ENCODE assay signal across 8 cellular contexts in genomic region chr14:22871962-22872832, GRCh38. TPM values are rescaled to one million over a fixed set of nuclear protein-coding genes. Genes with fewer than 3 reads are reported as not detected.
DNase-seq lines count a peak whose midpoint lies in the region; ATAC-seq and TF ChIP-seq lines count a peak whose summit lies in the region.

No MANE protein-coding gene starts in this region.

- H3K4me3 Mint-ChIP-seq in activated naive CD8-positive, alpha-beta T cell treated with anti-CD3 and anti-CD28 coated beads, Interleukin-2, amount 50 U/mL, for 24 hours: peak overlapping the region; percentile 90

- POLR2A ChIA-PET in SK-N-SH (lab: Yijun Ruan, JAX): interaction anchor here (0.6 to 1.9 kb wide), 5 partner anchors 11 to 106 kb away, joined by 3 to 7 read pairs (median 3); partner anchors contain the start of genes OXA1L and REM2

- H3K27me3 ChIP-seq in Loucy (ENCODE audit: insufficient read depth, low read length, poor library complexity, severe bottlenecking) (no peaks in the 10 kb centered on the region), SK-N-SH (ENCODE audit: insufficient read depth) (no peaks in the 10 kb centered on the region), heart left ventricle (no peaks in the 10 kb centered on the region)

- peak overlapping the region; percentile 83 for H3K4me3 ChIP-seq in Loucy (ENCODE audit: low read length, poor library complexity, severe bottlenecking)
- H3K4me3 ChIP-seq in SK-N-SH (ENCODE audit: low read depth in 2 of 2, low read length in 1 of 2): peak overlapping the region; percentile 77 to 93
- H3K4me3 ChIP-seq in heart left ventricle: peak overlapping the region; percentile 66 to 100 (median 95)

- no peak for TF ChIP-seq POLR2A in heart left ventricle (IDR thresholded peaks at IDR 0.05)

- intact Hi-C loops in heart left ventricle (cut with DNase I): loop anchor here in 4 of 10 donors (1.0 to 5.0 kb wide), 3 partner anchors 28 to 55 kb away; partner anchors contain the start of genes RBM23 (in 2 of the 4) and PRMT5 (in 1 of the 4)
- intact Hi-C loops in posterior vena cava (cut with DNase I): loop anchor here in 1 of 2 donors (5.0 kb wide), 1 partner anchor 450 kb away; the partner anchor contains the start of gene PABPN1

- peak overlapping the region; percentile 83 to 87 for H3K27ac ChIP-seq in SK-N-SH (ENCODE audit: low read depth in 2 of 2, low read length in 1 of 2)
- peak overlapping the region; percentile 90 to 100 (median 98) for H3K27ac ChIP-seq in heart left ventricle

- no peaks in the 10 kb centered on the region for H3K9me3 Mint-ChIP-seq in activated naive CD8-positive, alpha-beta T cell treated with anti-CD3 and anti-CD28 coated beads, Interleukin-2, amount 50 U/mL, for 24 hours

- H3F3A ChIP-seq in Loucy (ENCODE audit: low read depth) (peaks cover 4% of the 10 kb centered on the region; the same call in 1 of the 2 replicates), SK-N-SH (replicated peaks; ENCODE audit: insufficient read depth) (peaks cover 24% of the 10 kb centered on the region)

- no peaks in the 10 kb centered on the region for H3K27me3 Mint-ChIP-seq in activated naive CD8-positive, alpha-beta T cell treated with anti-CD3 and anti-CD28 coated beads, Interleukin-2, amount 50 U/mL, for 24 hours

- H3K36me3 ChIP-seq in Loucy (ENCODE audit: insufficient read depth, low read length): peaks cover 10% of the 10 kb centered on the region; the same call in 1 of the 2 replicates
- peaks cover 24 to 34% of the 10 kb centered on the region in 2 experiments for H3K36me3 ChIP-seq in SK-N-SH (replicated peaks in 1 of 2; ENCODE audit: control insufficient read depth in 1 of 2, insufficient read depth in 2 of 2, low read length in 1 of 2)
- peaks cover 0 to 42% (median 41%) of the 10 kb centered on the region in 9 donors for H3K36me3 ChIP-seq in heart left ventricle

- peaks cover 3% of the 10 kb centered on the region; the same call in 1 of the 2 replicates for H3K79me2 ChIP-seq in Loucy (ENCODE audit: insufficient read depth, low read length)
- H3K79me2 ChIP-seq in SK-N-SH (ENCODE audit: insufficient read depth): peaks cover 23% of the 10 kb centered on the region

- CTCF ChIA-PET in SK-N-SH (lab: Yijun Ruan, JAX): interaction anchor here (0.6 to 6.0 kb wide), 35 partner anchors 8 to 481 kb away, joined by 3 to 77 read pairs (median 4); partner anchors contain the start of genes ACIN1, PRMT5 and REM2

- ATAC-seq in GM21825 (IDR thresholded peaks at IDR 0.05; ENCODE audit: unreplicated experiment) (peak; percentile 27), heart left ventricle (peak; percentile 6 to 60 (median 51))
- peak; percentile 37 for ATAC-seq in activated naive CD8-positive, alpha-beta T cell treated with anti-CD3 and anti-CD28 coated beads, Interleukin-2, amount 50 U/mL, for 24 hours

- peak; percentile 97 for TF ChIP-seq CTCF in Loucy (conservative IDR thresholded peaks at IDR 0.05; ENCODE audit: low read length)
- peak; percentile 97 for TF ChIP-seq CTCF in SK-N-SH (IDR thresholded peaks at IDR 0.05)
- TF ChIP-seq CTCF in heart left ventricle (IDR thresholded peaks at IDR 0.05): peak; percentile 85 to 95 (median 89)

- no peaks in the 10 kb centered on the region for H3K9me2 ChIP-seq in Loucy (replicated peaks; ENCODE audit: low read depth, low read length)
- H3K9me2 ChIP-seq in SK-N-SH: no peaks in the 10 kb centered on the region

- TF ChIP-seq RAD21 in SK-N-SH (IDR thresholded peaks at IDR 0.05; ENCODE audit: low read length): peak; percentile 79

- H3K4me1 ChIP-seq in Loucy (ENCODE audit: insufficient read depth, low read length, poor library complexity, severe bottlenecking) (peaks cover 13% of the 10 kb centered on the region), SK-N-SH (ENCODE audit: control insufficient read depth in 1 of 2, insufficient read depth in 2 of 2, low read depth in 1 of 2, low read length in 1 of 2) (peaks cover 8 to 17% of the 10 kb centered on the region in 2 experiments), heart left ventricle (peaks cover 4 to 32% (median 18%) of the 10 kb centered on the region in 12 donors)

- no peak for TF ChIP-seq EP300 in SK-N-SH (IDR thresholded peaks at IDR 0.05; ENCODE audit: borderline replicate concordance in 1 of 2, low read depth in 1 of 2, low read length in 1 of 2)

- no peaks in the 10 kb centered on the region for H3K9me3 ChIP-seq in Loucy (ENCODE audit: insufficient read depth, low read depth, low read length)
- no peaks in the 10 kb centered on the region for H3K9me3 ChIP-seq in SK-N-SH
- H3K9me3 ChIP-seq in heart left ventricle: no peaks in the 10 kb centered on the region

- peak overlapping the region; percentile 81 for H3K9ac ChIP-seq in Loucy (ENCODE audit: low read depth, low read length, poor library complexity, severe bottlenecking)
- peak overlapping the region; percentile 80 for H3K9ac ChIP-seq in SK-N-SH

- H2AFZ ChIP-seq in Loucy (ENCODE audit: low read length) (peak overlapping the region; percentile 83), SK-N-SH (ENCODE audit: low read depth) (peak overlapping the region; percentile 83)

- H3K4me1 Mint-ChIP-seq in activated naive CD8-positive, alpha-beta T cell treated with anti-CD3 and anti-CD28 coated beads, Interleukin-2, amount 50 U/mL, for 24 hours: peaks cover 29% of the 10 kb centered on the region

- WGBS in SK-N-SH (ENCODE audit: low lambda C conversion rate): under 1% methylated on average over 25 of the region's 54 CpGs
- 0 to 1% (median 1%) methylated on average over 37 to 54 of the region's 54 CpGs for WGBS in heart left ventricle, 4 donors

- H3K4me2 ChIP-seq in Loucy (ENCODE audit: low read depth, low read length, poor library complexity, severe bottlenecking) (peak overlapping the region; percentile 69), SK-N-SH (peak overlapping the region; percentile 77)

- peak; percentile 89 for DNase-seq in EL
- DNase-seq in SK-N-SH: peak; percentile 83
- DNase-seq in activated naive CD8-positive, alpha-beta T cell treated with anti-CD3 and anti-CD28 coated beads, Interleukin-2, amount 50 U/mL, for 24 hours: peak; percentile 79
- DNase-seq in heart left ventricle: peak; percentile 70 to 80 (median 76)
- peak; percentile 93 for DNase-seq in posterior vena cava (ENCODE audit: low spot score)
- DNase-seq in ureter (ENCODE audit: low spot score): peak; percentile 90

- H4K20me1 ChIP-seq in Loucy (ENCODE audit: insufficient read depth, low read length, poor library complexity, severe bottlenecking) (no peaks in the 10 kb centered on the region), SK-N-SH (ENCODE audit: insufficient read depth) (no peaks in the 10 kb centered on the region)

- peak overlapping the region; percentile 98 for H3K27ac Mint-ChIP-seq in activated naive CD8-positive, alpha-beta T cell treated with anti-CD3 and anti-CD28 coated beads, Interleukin-2, amount 50 U/mL, for 24 hours

- H3K36me3 Mint-ChIP-seq in activated naive CD8-positive, alpha-beta T cell treated with anti-CD3 and anti-CD28 coated beads, Interleukin-2, amount 50 U/mL, for 24 hours (ENCODE audit: low read depth): peaks cover 6% of the 10 kb centered on the region

TF ChIP-seq in SK-N-SH, 30 proteins besides CTCF, POLR2A, EP300 and RAD21 (continues in another document):
- TF ChIP-seq JUND (IDR thresholded peaks at IDR 0.05) (no peak), POLR2AphosphoS5 (IDR thresholded peaks at IDR 0.05; ENCODE audit: low read depth, low read length) (peak; percentile 66; the same call in 1 of the 2 replicates)

RNA-seq across cellular contexts. Expression of gene LRP10, which starts 0.7 kb away (rescaled TPM):
- polyA plus RNA-seq in SK-N-SH (2012; rRNA removed): 87.8 and 117 TPM in 2 replicates
- polyA plus RNA-seq in SK-N-SH (2012; cell fraction: cytosol; rRNA removed): 37.3 and 79.1 TPM in 2 replicates
- 78.8 and 101 TPM in 2 replicates for polyA plus RNA-seq in SK-N-SH (2012; cell fraction: nucleus; rRNA removed)
- total RNA-seq in heart left ventricle: 100 to 1,000 TPM in 3 of 9 donors, 10 to 100 TPM in 6; 47.9 to 128 (median 64.5) TPM
- polyA plus RNA-seq in heart left ventricle: 10 to 100 TPM; 11.0 to 99.9 TPM
- total RNA-seq in posterior vena cava: 100 to 1,000 TPM; 129 to 139 TPM
- 128 TPM for total RNA-seq in ureter

RNA-seq across cellular contexts. Expression of gene REM2, which starts 10.8 kb away (rescaled TPM):
- 0.26 and 0.36 TPM in 2 replicates for polyA plus RNA-seq in SK-N-SH (2012; rRNA removed)
- 0.12 and 0.17 TPM in 2 replicates for polyA plus RNA-seq in SK-N-SH (2012; cell fraction: cytosol; rRNA removed)
- polyA plus RNA-seq in SK-N-SH (2012; cell fraction: nucleus; rRNA removed): 1.2 TPM in 2 replicates
- under 1 TPM in 1 of 9 donors, not detected in 8; 0.21 TPM for total RNA-seq in heart left ventricle
- polyA plus RNA-seq in heart left ventricle: under 1 TPM in 1 of 2 donors, not detected in 1; 0.06 TPM
- under 1 TPM; 0.23 to 0.43 TPM for total RNA-seq in posterior vena cava
- 0.18 TPM for total RNA-seq in ureter

RNA-seq across cellular contexts. Expression of gene MMP14, which starts 35.8 kb away (rescaled TPM):
- 139 and 142 TPM in 2 replicates for polyA plus RNA-seq in SK-N-SH (2012; rRNA removed)
- 63.7 and 87.9 TPM in 2 replicates for polyA plus RNA-seq in SK-N-SH (2012; cell fraction: cytosol; rRNA removed)
- polyA plus RNA-seq in SK-N-SH (2012; cell fraction: nucleus; rRNA removed): 217 and 306 TPM in 2 replicates
- total RNA-seq in heart left ventricle: 10 to 100 TPM; 14.0 to 90.6 (median 24.8) TPM
- 10 to 100 TPM; 18.9 to 25.7 TPM for polyA plus RNA-seq in heart left ventricle
- 100 to 1,000 TPM; 229 to 234 TPM for total RNA-seq in posterior vena cava
- 172 TPM for total RNA-seq in ureter

RNA-seq across cellular contexts. Expression of gene MRPL52, which starts 42.5 kb away (rescaled TPM):
- polyA plus RNA-seq in SK-N-SH (2012; rRNA removed) (80.8 and 116 TPM in 2 replicates), heart left ventricle (100 to 1,000 TPM in 1 of 2 donors, 10 to 100 TPM in 1; 83.4 to 177 TPM)
- polyA plus RNA-seq in SK-N-SH (2012; cell fraction: cytosol; rRNA removed): 80.2 and 80.7 TPM in 2 replicates
- 58.5 and 71.9 TPM in 2 replicates for polyA plus RNA-seq in SK-N-SH (2012; cell fraction: nucleus; rRNA removed)
- total RNA-seq in heart left ventricle (100 to 1,000 TPM in 5 of 9 donors, 10 to 100 TPM in 4; 80.4 to 185 (median 107) TPM), posterior vena cava (10 to 100 TPM; 58.5 to 58.9 TPM), ureter (77.8 TPM)

RNA-seq across cellular contexts. Expression of gene RBM23, which starts 46.8 kb away (rescaled TPM):
- polyA plus RNA-seq in SK-N-SH (2012; rRNA removed) (52.4 and 65.5 TPM in 2 replicates), heart left ventricle (10 to 100 TPM; 14.8 to 52.7 TPM)
- polyA plus RNA-seq in SK-N-SH (2012; cell fraction: cytosol; rRNA removed): 70.3 and 76.0 TPM in 2 replicates
- 97.7 and 97.9 TPM in 2 replicates for polyA plus RNA-seq in SK-N-SH (2012; cell fraction: nucleus; rRNA removed)
- total RNA-seq in heart left ventricle (10 to 100 TPM; 35.4 to 45.0 (median 41.6) TPM), posterior vena cava (10 to 100 TPM; 53.8 to 62.2 TPM), ureter (84.4 TPM)

Comparison
In these comparisons a context has a peak if more than half of its experiments do, and no peak if none do; other contexts are left out.
1. Peak in every context shown above with its lines: DNase-seq, ATAC-seq, H3K4me3 ChIP-seq and H3K27ac ChIP-seq.